Comparison of ENCODE assay signal across 9 cellular contexts in the genomic region with DNA sequence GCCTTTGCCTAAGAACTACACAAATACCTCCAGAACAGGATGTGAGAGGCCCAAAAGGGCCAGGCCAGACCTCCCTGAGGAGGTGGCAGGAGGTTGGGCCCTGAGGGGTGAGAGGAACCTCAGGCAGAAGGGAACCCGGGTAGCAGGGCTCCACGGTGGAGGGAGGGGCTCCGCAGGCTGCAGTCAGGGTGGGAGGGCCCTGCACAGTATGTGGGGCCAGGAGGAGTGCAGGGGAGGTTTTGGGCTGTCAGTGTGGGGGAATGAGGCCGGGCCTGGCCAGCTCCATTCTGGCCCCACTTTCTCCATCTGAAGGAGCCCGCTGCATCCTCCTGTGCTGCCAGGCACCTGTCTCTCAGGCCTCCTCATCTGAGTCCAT. TPM values are rescaled to one million over a fixed set of nuclear protein-coding genes. Genes with fewer than 3 reads are reported as not detected.
A peak's percentile ranks its signal among the peaks of the same experiment; 100 is the strongest.
DNase-seq lines count a peak whose midpoint lies in the region; ATAC-seq and TF ChIP-seq lines count a peak whose summit lies in the region.
"Had no signal": no experiment of that assay in that cellular context is flagged by ENCODE, and none has a peak within 500 bp of the region (broad histone marks: within the 10 kb centered on the region; RNA-seq: fewer than 3 reads in every experiment).

No MANE protein-coding gene starts in this region.

- no peak overlapping the region for H2BK15ac ChIP-seq in H9 (ENCODE audit: low read depth, low read length)

- no peaks in the 10 kb centered on the region for H3K79me1 ChIP-seq in H9 (ENCODE audit: insufficient read depth, low read depth, low read length, poor library complexity, severe bottlenecking)

- H3K27me3 Mint-ChIP-seq in H9 (ENCODE audit: low read depth), result no peaks in the 10 kb centered on the region; the same call in none of the 2 replicates

- H4K8ac ChIP-seq in H9 (replicated peaks; ENCODE audit: insufficient read length, low read depth, low read length), result no peak overlapping the region

- CTCF ChIA-PET in RWPE1 (lab: Yijun Ruan, JAX), result interaction anchor here (0.6 to 2.0 kb wide), 10 partner anchors 9 to 196 kb away, joined by 3 to 14 read pairs (median 3); no protein-coding TSS in a partner anchor
- CTCF ChIA-PET in GM10248 (lab: Yijun Ruan, JAX), result interaction anchor here (1.1 to 3.0 kb wide), 4 partner anchors 9 to 81 kb away, joined by 4 to 14 read pairs (median 4); no protein-coding TSS in a partner anchor

- in situ Hi-C loops in GM13977 (cut with MboI; ENCODE audit: low pct_unique_long_range_greater_than_20kb, low sequenced_read_pairs, unreplicated experiment) (loop anchor here (25.0 kb wide), 2 partner anchors 192 to 392 kb away; no protein-coding TSS in a partner anchor), gastrocnemius medialis (cut with MboI; ENCODE audit: low sequenced_read_pairs in 4 of 4) (loop anchor here (5.0 to 25.0 kb wide), 5 partner anchors 52 to 367 kb away; a partner anchor contains a TSS), GM23248 (cut with MboI) (loop anchor here (5.0 kb wide), 1 partner anchor 77 kb away; no protein-coding TSS in a partner anchor)

- no peak overlapping the region; a peak in 1 of 5 replicates for H3K4me3 Mint-ChIP-seq in H9

- H3K9me3 Mint-ChIP-seq in H9, result no peaks in the 10 kb centered on the region; a peak in 1 of 5 replicates

- H2BK20ac ChIP-seq in H9 (ENCODE audit: low read depth, low read length, poor library complexity, severe bottlenecking), result no peak overlapping the region

- 0 out of 2 replicates have a peak, but pooled peaks cover 4% of the 10 kb centered on the region for H3F3A ChIP-seq in GM23248 (ENCODE audit: insufficient read depth)

- no peaks in the 10 kb centered on the region for H3K9me2 ChIP-seq in GM23248 (ENCODE audit: insufficient read depth)

- POLR2A ChIA-PET in RWPE1 (lab: Yijun Ruan, JAX; ENCODE audit: low non-redundant PET) (interaction anchor here (4.8 kb wide), 1 partner anchor 52 kb away, joined by 46 read pairs; no protein-coding TSS in a partner anchor), GM10248 (lab: Yijun Ruan, JAX) (interaction anchor here (0.9 kb wide), 1 partner anchor 55 kb away, joined by 3 read pairs; a partner anchor contains a TSS)

- H3K4me3 ChIP-seq in effector memory CD4-positive, alpha-beta T cell (ENCODE audit: insufficient read depth, low read depth, low read length, poor library complexity, severe bottlenecking), result no peak overlapping the region
- no peak overlapping the region for H3K4me3 ChIP-seq in gastrocnemius medialis
- no peak overlapping the region for H3K4me3 ChIP-seq in GM23248

- no peak overlapping the region for H3K23ac ChIP-seq in H9 (ENCODE audit: insufficient read length, low read depth, low read length)

- H2BK5ac ChIP-seq in H9 (ENCODE audit: insufficient read length, low read length), result no peak overlapping the region

- no peaks in the 10 kb centered on the region for H3K79me2 ChIP-seq in H9 (ENCODE audit: insufficient read depth, low read length)
- no peaks in the 10 kb centered on the region for H3K79me2 ChIP-seq in GM23248 (ENCODE audit: insufficient read depth)

- H2BK120ac ChIP-seq in H9 (ENCODE audit: low read depth, low read length, poor library complexity, severe bottlenecking), result no peak overlapping the region

- H3K4me1 Mint-ChIP-seq in H9, result peaks cover 41 to 57% of the 10 kb centered on the region in 2 experiments

- no peak overlapping the region for H3T11ph ChIP-seq in H9 (ENCODE audit: low read length)

- H3K14ac ChIP-seq in H9 (ENCODE audit: insufficient read depth, low read length), result no peak overlapping the region

- H3K56ac ChIP-seq in H9 (ENCODE audit: insufficient read length, low read depth, low read length), result no peak overlapping the region

- no peak overlapping the region for H3K9ac ChIP-seq in H9 (ENCODE audit: extremely low read depth, insufficient read length, low read length)
- no peak overlapping the region for H3K9ac ChIP-seq in GM23248

- H2AFZ ChIP-seq in H9 (ENCODE audit: low read length) (no peak overlapping the region), GM23248 (no peak overlapping the region)

- no peak overlapping the region for H4K91ac ChIP-seq in H9 (ENCODE audit: insufficient read length, low read depth, low read length)

- intact Hi-C loops in gastrocnemius medialis (cut with DNase I; ENCODE audit: low total_unique reads), result loop anchor here (1.0 to 2.0 kb wide), 2 partner anchors 53 to 114 kb away; no protein-coding TSS in a partner anchor

- H3K27me3 ChIP-seq in effector memory CD4-positive, alpha-beta T cell (replicated peaks; ENCODE audit: control insufficient read depth, insufficient read depth, low read length, poor library complexity, severe bottlenecking), result no peaks in the 10 kb centered on the region
- H3K27me3 ChIP-seq in gastrocnemius medialis (no peaks in the 10 kb centered on the region), H9 (ENCODE audit: insufficient read depth, low read length) (no peaks in the 10 kb centered on the region), GM23248 (replicated peaks; ENCODE audit: insufficient read depth) (no peaks in the 10 kb centered on the region)

- H3K4me1 ChIP-seq in effector memory CD4-positive, alpha-beta T cell (ENCODE audit: control insufficient read depth, insufficient read depth, low read length, poor library complexity, severe bottlenecking), result peaks cover 66% of the 10 kb centered on the region
- H3K4me1 ChIP-seq in gastrocnemius medialis (peaks cover 60 to 70% of the 10 kb centered on the region in 2 donors), H9 (ENCODE audit: insufficient read depth, low read length) (peaks cover 5% of the 10 kb centered on the region; the same call in 1 of the 2 replicates), GM23248 (ENCODE audit: insufficient read depth) (peaks cover 12% of the 10 kb centered on the region; the same call in 1 of the 2 replicates)

- no peak overlapping the region for H2AK5ac ChIP-seq in H9 (ENCODE audit: insufficient read length, low read length)

- ATAC-seq in gastrocnemius medialis, result no peak

- peak overlapping the region; percentile 100 for H3K27ac ChIP-seq in RWPE1
- H3K27ac ChIP-seq in effector memory CD4-positive, alpha-beta T cell (ENCODE audit: insufficient read depth, low read length, poor library complexity, severe bottlenecking), result peak overlapping the region; percentile 13
- H3K27ac ChIP-seq in gastrocnemius medialis, result peak overlapping the region; percentile 84 to 96 (median 87)
- no peak overlapping the region for H3K27ac ChIP-seq in H9 (ENCODE audit: insufficient read length, low read depth, low read length)
- no peak overlapping the region for H3K27ac ChIP-seq in GM23248

- no peak overlapping the region for H3K4ac ChIP-seq in H9 (ENCODE audit: low read depth, low read length)

- no peak overlapping the region for H3K4me2 ChIP-seq in H9 (ENCODE audit: insufficient read depth, insufficient read length, low read length)
- no peak overlapping the region for H3K4me2 ChIP-seq in GM23248 (ENCODE audit: unreplicated experiment)

- peaks cover 0 to 8% (median 3%) of the 10 kb centered on the region in 3 experiments; a peak in 4 of 7 replicates for H3K36me3 Mint-ChIP-seq in H9 (ENCODE audit: insufficient read depth in 1 of 3, low read depth in 3 of 3)

- WGBS in H9 (ENCODE audit: extremely low coverage, insufficient read length, low lambda C conversion rate), result no CpG with 5 or more reads among the region's 5 CpGs
- 53 to 64% methylated on average over 4 to 5 of the region's 5 CpGs for WGBS in GM23248 (ENCODE audit: low coverage in 1 of 2, low lambda C conversion rate in 2 of 2, missing lambda C conversion rate in 2 of 2), 2 experiments

- H4K5ac ChIP-seq in H9 (ENCODE audit: insufficient read length, low read depth, low read length), result no peak overlapping the region

- DNase-seq in GM13977 (ENCODE audit: low spot score) (no peak), RWPE1 (ENCODE audit: low spot score) (no peak), gastrocnemius medialis (no peak), GM10248 (ENCODE audit: extremely low spot score) (no peak), H9 (no peak), Kasumi-1 (lab: John Stamatoyannopoulos, UW) (no peak), GM23248 (no peak)
- no peak for DNase-seq in effector memory CD4-positive, alpha-beta T cell
- DNase-seq: activated CD4-positive, CD25-positive, alpha-beta regulatory T cell had no signal

- no peaks in the 10 kb centered on the region for H3K23me2 ChIP-seq in H9 (ENCODE audit: insufficient read length, low read depth, low read length, poor library complexity, severe bottlenecking)

- no peak for TF ChIP-seq POLR2A in gastrocnemius medialis (IDR thresholded peaks at IDR 0.05)

- no peaks in the 10 kb centered on the region for H3K9me3 ChIP-seq in effector memory CD4-positive, alpha-beta T cell (ENCODE audit: control insufficient read depth, low read length)
- H3K9me3 ChIP-seq in gastrocnemius medialis (no peaks in the 10 kb centered on the region), H9 (ENCODE audit: control insufficient read depth, low read depth, low read length) (no peaks in the 10 kb centered on the region), GM23248 (ENCODE audit: low read depth) (no peaks in the 10 kb centered on the region)

- no peaks in the 10 kb centered on the region for H4K20me1 ChIP-seq in H9 (ENCODE audit: control insufficient read depth, insufficient read depth, insufficient read length)
- H4K20me1 ChIP-seq in GM23248 (ENCODE audit: insufficient read depth), result no peaks in the 10 kb centered on the region

- no peaks in the 10 kb centered on the region for H3K36me3 ChIP-seq in effector memory CD4-positive, alpha-beta T cell (ENCODE audit: control insufficient read depth, insufficient read depth, low read length)
- H3K36me3 ChIP-seq in gastrocnemius medialis, result peaks cover 0 to 6% of the 10 kb centered on the region in 2 donors
- no peaks in the 10 kb centered on the region for H3K36me3 ChIP-seq in GM23248 (ENCODE audit: low read depth)

- H3K18ac ChIP-seq in H9 (ENCODE audit: insufficient read length, low read depth, low read length), result no peak overlapping the region

- H3K27ac Mint-ChIP-seq in H9, result no peak overlapping the region

- no peak overlapping the region for H2BK12ac ChIP-seq in H9 (ENCODE audit: insufficient read length, low read depth, low read length)

- TF ChIP-seq CTCF in GM13977 (IDR thresholded peaks at IDR 0.05; ENCODE audit: extremely low read depth, insufficient read depth, missing control alignments) (peak; percentile 2), RWPE1 (conservative IDR thresholded peaks at IDR 0.05; ENCODE audit: low read depth) (no peak), gastrocnemius medialis (IDR thresholded peaks at IDR 0.05 in 4 of 5, conservative IDR thresholded peaks at IDR 0.05 in 1 of 5) (no peak), GM10248 (IDR thresholded peaks at IDR 0.05; ENCODE audit: control extremely low read depth, extremely low read depth, low read depth, missing control alignments) (no peak), H9 (conservative IDR thresholded peaks at IDR 0.05) (no peak)

RNA-seq across cellular contexts. Expression of a gene that starts 25.9 kb away (rescaled TPM):
- total RNA-seq in gastrocnemius medialis, result 10 to 100 TPM; 35.8 to 49.7 (median 39.0) TPM
- 25.9 and 27.6 TPM in 2 replicates for total RNA-seq in H9 (2021)
- total RNA-seq in GM23248 (2014; rRNA removed; shearing (Covaris generic)), result 28.4 and 32.9 TPM in 2 replicates
- 32.0 and 33.5 TPM in 2 replicates for polyA plus RNA-seq in GM23248 (2016; fragmentation: Nextera tagmentation; extraction: Ambion mirVana)

RNA-seq across cellular contexts. Expression of a gene that starts 55.1 kb away (rescaled TPM):
- total RNA-seq in gastrocnemius medialis (100 to 1,000 TPM; 296 to 667 (median 319) TPM), H9 (2021) (82.9 and 84.0 TPM in 2 replicates)
- total RNA-seq in GM23248 (2014; rRNA removed; shearing (Covaris generic)), result 188 and 199 TPM in 2 replicates
- polyA plus RNA-seq in GM23248 (2016; fragmentation: Nextera tagmentation; extraction: Ambion mirVana), result 144 and 155 TPM in 2 replicates

Comparison
In these comparisons a context has a peak if more than half of its experiments do, and no peak if none do; other contexts are left out.
1. H3K27ac ChIP-seq: peak in RWPE1 (single experiment), effector memory CD4-positive, alpha-beta T cell (single experiment) and gastrocnemius medialis (4 of 4); none in H9 (single experiment) and GM23248 (single experiment).